ENCODE assay signal across 22 cellular contexts in genomic region chrX:123217077-123217476, GRCh38. TPM values are rescaled to one million over a fixed set of nuclear protein-coding genes. Genes with fewer than 3 reads are reported as not detected.
DNase-seq lines count a peak whose midpoint lies in the region; ATAC-seq and TF ChIP-seq lines count a peak whose summit lies in the region.
"Had no signal": no experiment of that assay in that cellular context is flagged by ENCODE, and none has a peak within 500 bp of the region (broad histone marks: within the 10 kb centered on the region; RNA-seq: fewer than 3 reads in every experiment).

No MANE protein-coding gene starts in this region.

- H3K27ac Mint-ChIP-seq in endothelial cell (ENCODE audit: unreplicated experiment): no peak overlapping the region
- H3K27ac Mint-ChIP-seq: activated CD4-positive, alpha-beta T cell treated with anti-CD3 and anti-CD28 coated beads, Interleukin-2, amount 10 ng/mL, durations not matched to agents 7 days and 5 days; activated naive CD8-positive, alpha-beta T cell; nephron had no signal

- H3K27ac ChIP-seq in angular gyrus (ENCODE audit: low read depth, low read length) (peak overlapping the region; percentile 40), heart left ventricle (peak overlapping the region in 8 of 12 donors; percentile 0 to 74 (median 52))
- H3K27ac ChIP-seq: C4-2B, epithelial cell of prostate had no signal

- no peaks in the 10 kb centered on the region for H3K9me3 Mint-ChIP-seq in endothelial cell (ENCODE audit: unreplicated experiment)
- H3K9me3 Mint-ChIP-seq: activated CD4-positive, alpha-beta T cell treated with anti-CD3 and anti-CD28 coated beads, Interleukin-2, amount 10 ng/mL, durations not matched to agents 7 days and 5 days; nephron had no signal

- no peak for TF ChIP-seq POLR2A in heart left ventricle (IDR thresholded peaks at IDR 0.05)

- no peaks in the 10 kb centered on the region for H3K27me3 ChIP-seq in heart left ventricle
- H3K27me3 ChIP-seq: vagina had no signal

- H3K36me3 ChIP-seq in heart left ventricle: no peaks in the 10 kb centered on the region
- H3K36me3 ChIP-seq: vagina had no signal

- H3K9me3 ChIP-seq in heart left ventricle: no peaks in the 10 kb centered on the region
- H3K9me3 ChIP-seq: vagina had no signal

- TF ChIP-seq CTCF in heart left ventricle (IDR thresholded peaks at IDR 0.05) (no peak), endothelial cell (IDR thresholded peaks at IDR 0.05; ENCODE audit: unreplicated experiment) (no peak)

- no peak overlapping the region for H3K4me3 Mint-ChIP-seq in endothelial cell (ENCODE audit: unreplicated experiment)
- H3K4me3 Mint-ChIP-seq: activated CD4-positive, alpha-beta T cell treated with anti-CD3 and anti-CD28 coated beads, Interleukin-2, amount 10 ng/mL, durations not matched to agents 7 days and 5 days; activated naive CD8-positive, alpha-beta T cell; nephron had no signal

- WGBS in heart left ventricle, 4 donors: 19 to 39% (median 33%) methylated on average over 2 of the region's 2 CpGs

- peak; percentile 68 for DNase-seq in GM03348 (ENCODE audit: low spot score)
- DNase-seq in heart left ventricle: peak in 2 of 5 donors; percentile 23 to 34
- DNase-seq in sciatic nerve (ENCODE audit: low spot score): no peak
- no peak for DNase-seq in occipital lobe (lab: John Stamatoyannopoulos, UW)
- no peak for DNase-seq in endothelial cell (ENCODE audit: low spot score)
- DNase-seq: activated CD4-positive, alpha-beta T cell treated with anti-CD3 and anti-CD28 coated beads, Interleukin-2, amount 10 ng/mL, durations not matched to agents 7 days and 5 days; NCI-H2227 treated with DMSO at 0.1 percent for 48 hours; SHP77 treated with DMSO at 0.1 percent for 48 hours; stimulated activated naive CD4-positive, alpha-beta T cell treated with Interleukin-2 at 50 U/mL for 16 hours had no signal

- intact Hi-C loops in heart left ventricle (cut with DNase I) (no loop called here), sciatic nerve (cut with DNase I) (no loop called here)

- H3K4me1 ChIP-seq in heart left ventricle: peaks cover 0 to 19% (median 0%) of the 10 kb centered on the region in 12 donors
- H3K4me1 ChIP-seq: vagina had no signal

- no peaks in the 10 kb centered on the region for H3K4me1 Mint-ChIP-seq in endothelial cell (ENCODE audit: unreplicated experiment)
- H3K4me1 Mint-ChIP-seq: activated CD4-positive, alpha-beta T cell treated with anti-CD3 and anti-CD28 coated beads, Interleukin-2, amount 10 ng/mL, durations not matched to agents 7 days and 5 days; nephron had no signal

- no peak overlapping the region for H3K4me3 ChIP-seq in heart left ventricle
- H3K4me3 ChIP-seq: GM12878, lung, vagina had no signal

- no peaks in the 10 kb centered on the region for H3K36me3 Mint-ChIP-seq in endothelial cell (ENCODE audit: low read depth, unreplicated experiment)
- H3K36me3 Mint-ChIP-seq: activated naive CD8-positive, alpha-beta T cell had no signal

- peak; percentile 32 to 78 (median 64) for ATAC-seq in heart left ventricle
- ATAC-seq in sciatic nerve: peak; percentile 65
- ATAC-seq in esophagus mucosa: no peak
- ATAC-seq in HG03135 (IDR thresholded peaks at IDR 0.05; ENCODE audit: unreplicated experiment): no peak
- ATAC-seq: GM12878, HCT116 had no signal

- H3K27me3 Mint-ChIP-seq in endothelial cell (ENCODE audit: unreplicated experiment): peaks cover 2% of the 10 kb centered on the region
- H3K27me3 Mint-ChIP-seq: activated CD4-positive, alpha-beta T cell treated with anti-CD3 and anti-CD28 coated beads, Interleukin-2, amount 10 ng/mL, durations not matched to agents 7 days and 5 days had no signal

RNA-seq across cellular contexts. Expression of gene GRIA3, which starts 33.0 kb away (rescaled TPM):
- total RNA-seq in heart left ventricle: 10 to 100 TPM in 1 of 9 donors, 1 to 10 TPM in 4, under 1 TPM in 4; 0.24 to 12.9 (median 1.3) TPM
- under 1 TPM; 0.07 to 0.69 TPM for polyA plus RNA-seq in heart left ventricle
- 7.1 TPM for total RNA-seq in sciatic nerve
- 74.2 TPM for total RNA-seq in occipital lobe
- total RNA-seq in esophagus mucosa: 0.36 TPM
- 0.51 TPM for total RNA-seq in endothelial cell (ENCODE audit: unreplicated experiment)
- total RNA-seq: activated CD4-positive, alpha-beta T cell treated with anti-CD3 and anti-CD28 coated beads, Interleukin-2, amount 10 ng/mL, durations not matched to agents 7 days and 5 days; chondrocyte; T-helper 2 cell treated with Interferon-gamma antibody and Interleukin-4, amounts not matched to agents 100 ng/mL and 5 ng/mL, for 36 hours had no signal

Comparison
In these comparisons a context has a peak if more than half of its experiments do, and no peak if none do; other contexts are left out.
1. ATAC-seq: peak in heart left ventricle (4 of 4) and sciatic nerve (single experiment); none in esophagus mucosa (single experiment) and HG03135 (single experiment).